ENCODE assay signal across 8 cellular contexts in the genomic region with DNA sequence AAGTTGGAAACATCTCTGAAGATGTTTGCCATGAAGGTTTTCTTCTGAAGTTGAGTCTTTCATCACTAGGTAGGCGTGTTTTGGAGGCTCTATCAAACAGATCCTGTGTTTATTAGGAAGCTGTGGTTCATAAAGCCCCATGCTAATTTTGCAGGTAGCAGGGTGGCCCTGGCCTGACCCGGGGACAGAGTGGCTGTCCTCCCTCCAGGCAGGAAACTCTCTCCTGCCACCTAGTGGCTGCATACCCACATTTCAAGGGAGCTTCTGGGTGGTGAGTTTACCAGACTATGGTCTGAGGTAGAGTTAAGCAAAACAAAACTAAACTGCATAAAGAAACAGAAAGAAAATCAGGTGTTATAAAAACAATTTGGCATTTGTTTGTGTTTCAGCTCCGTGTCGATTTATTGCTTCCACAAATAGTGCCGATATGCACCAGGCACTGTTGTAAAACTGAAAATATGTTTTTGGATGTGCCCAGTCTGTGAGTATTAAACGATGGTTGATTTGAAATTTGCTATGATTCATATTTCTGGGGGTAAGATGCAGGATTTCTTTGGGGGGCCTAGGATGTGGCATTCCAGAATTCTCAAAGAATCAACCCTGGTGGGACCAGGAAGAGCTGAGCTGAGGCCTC. TPM values are rescaled to one million over a fixed set of nuclear protein-coding genes. Genes with fewer than 3 reads are reported as not detected.
DNase-seq lines count a peak whose midpoint lies in the region; ATAC-seq lines count a peak whose summit lies in the region.

No MANE protein-coding gene starts in this region.

- H3K27me3 Mint-ChIP-seq in immature natural killer cell (ENCODE audit: low read depth in 3 of 3): peaks cover 0 to 2% (median 0%) of the 10 kb centered on the region in 3 donors

- H3K9me3 Mint-ChIP-seq in immature natural killer cell: no peaks in the 10 kb centered on the region

- peak; percentile 48 for ATAC-seq in GM18520 (IDR thresholded peaks at IDR 0.05; ENCODE audit: unreplicated experiment)
- ATAC-seq in HG03558 (IDR thresholded peaks at IDR 0.05; ENCODE audit: extremely low read depth, unreplicated experiment): peak; percentile 38

- peaks cover 27 to 37% of the 10 kb centered on the region in 2 donors for H3K4me1 Mint-ChIP-seq in immature natural killer cell

- H3K4me3 Mint-ChIP-seq in immature natural killer cell: peak overlapping the region in 2 of 5 donors; percentile 14 to 22

- H3K36me3 Mint-ChIP-seq in immature natural killer cell: no peaks in the 10 kb centered on the region

- peak overlapping the region in 5 of 6 donors; percentile 14 to 68 (median 51) for H3K27ac Mint-ChIP-seq in immature natural killer cell

- DNase-seq in A172 (ENCODE audit: low spot score) (peak; percentile 25), T follicular helper cell (ENCODE audit: low read depth) (peak; percentile 39), immature natural killer cell (peak; percentile 61 to 72 (median 72)), NCI-H446 (lab: John Stamatoyannopoulos, UW) (no peak)
- DNase-seq in activated naive CD8-positive, alpha-beta T cell treated with anti-CD3 and anti-CD28 coated beads, Interleukin-2, amount 50 U/mL, for 16 hours (ENCODE audit: low read depth, low spot score): peak; percentile 30
- DNase-seq in stimulated activated CD4-positive, alpha-beta T cell treated with anti-CD3 and anti-CD28 coated beads, Interleukin-4, amount 100 ng/mL, for 48 hours (ENCODE audit: low read depth in 2 of 2): peak; percentile 66 to 71

RNA-seq across cellular contexts. Expression of a gene that starts 26.0 kb away (rescaled TPM):
- total RNA-seq in A172 (2014; rRNA removed; shearing (Covaris generic)): not detected in 2 replicates
- not detected for polyA plus RNA-seq in immature natural killer cell

RNA-seq across cellular contexts. Expression of a gene that starts 48.4 kb away (rescaled TPM):
- total RNA-seq in A172 (2014; rRNA removed; shearing (Covaris generic)): 0.19 TPM in 1 of 2 replicates, not detected in the other
- 1 to 10 TPM in 2 of 3 donors, under 1 TPM in 1; 0.31 to 3.7 (median 1.3) TPM for polyA plus RNA-seq in immature natural killer cell

Comparison
In these comparisons a context has a peak if more than half of its experiments do, and no peak if none do; other contexts are left out.
1. DNase-seq: peak in A172 (single experiment), T follicular helper cell (single experiment), activated naive CD8-positive, alpha-beta T cell treated with anti-CD3 and anti-CD28 coated beads, Interleukin-2, amount 50 U/mL, for 16 hours (single experiment), immature natural killer cell (3 of 3) and stimulated activated CD4-positive, alpha-beta T cell treated with anti-CD3 and anti-CD28 coated beads, Interleukin-4, amount 100 ng/mL, for 48 hours (2 of 2); none in NCI-H446 (0 of 2).